10 cellular contexts compared by ENCODE assay signal in genomic region chr7:130899071-130899451, GRCh38.
A peak's percentile ranks its signal among the peaks of the same experiment; 100 is the strongest.
DNase-seq lines count a peak whose midpoint lies in the region; ATAC-seq and TF ChIP-seq lines count a peak whose summit lies in the region.
"Had no signal": no experiment of that assay in that cellular context is flagged by ENCODE, and none has a peak within 500 bp of the region (broad histone marks: within the 10 kb centered on the region; RNA-seq: fewer than 3 reads in every experiment).

No MANE protein-coding gene starts in this region.

- no peaks in the 10 kb centered on the region for H3K27me3 ChIP-seq in esophagus (ENCODE audit: control insufficient read depth in 1 of 2, insufficient read depth in 2 of 2, low read length in 2 of 2)
- H3K27me3 ChIP-seq in smooth muscle cell (ENCODE audit: low read depth) = no peaks in the 10 kb centered on the region
- H3K27me3 ChIP-seq: ovary had no signal

- H3K79me2 ChIP-seq in smooth muscle cell (ENCODE audit: low read depth) = peaks cover 67% of the 10 kb centered on the region

- CTCF ChIA-PET in RWPE1 (lab: Yijun Ruan, JAX) = no interaction called here

- DNase-seq in DMS53 (lab: John Stamatoyannopoulos, UW) = peak; percentile 44
- DNase-seq in DMS53 treated with DMSO at 0.1 percent for 48 hours (lab: John Stamatoyannopoulos, UW; ENCODE audit: unreplicated experiment) = no peak
- DNase-seq in RWPE1 (ENCODE audit: low spot score) = no peak
- DNase-seq in smooth muscle cell (lab: John Stamatoyannopoulos, UW; ENCODE audit: unreplicated experiment) = no peak
- no peak for DNase-seq in occipital lobe (lab: John Stamatoyannopoulos, UW)
- DNase-seq: ovary had no signal

- no peak overlapping the region for H3K4me2 ChIP-seq in smooth muscle cell

- no peak overlapping the region for H3K9ac ChIP-seq in smooth muscle cell (ENCODE audit: low read depth)

- TF ChIP-seq CTCF in RWPE1 (conservative IDR thresholded peaks at IDR 0.05; ENCODE audit: low read depth) (no peak), smooth muscle cell (IDR thresholded peaks at IDR 0.05; ENCODE audit: borderline replicate concordance, insufficient read depth, poor library complexity, severe bottlenecking) (no peak)

- H3F3A ChIP-seq in smooth muscle cell (ENCODE audit: low read depth) = peaks cover 25% of the 10 kb centered on the region

- H3K9me3 ChIP-seq in esophagus (ENCODE audit: control insufficient read depth in 2 of 2, insufficient read depth in 1 of 2, low read depth in 1 of 2, low read length in 1 of 2) = no peaks in the 10 kb centered on the region
- no peaks in the 10 kb centered on the region for H3K9me3 ChIP-seq in smooth muscle cell (replicated peaks; ENCODE audit: low read depth)
- H3K9me3 ChIP-seq: ovary had no signal

- ATAC-seq in HG02938 (IDR thresholded peaks at IDR 0.05; ENCODE audit: unreplicated experiment) = no peak
- ATAC-seq in GM21526 (IDR thresholded peaks at IDR 0.05; ENCODE audit: low FRiP score, unreplicated experiment) = no peak

- H3K27ac ChIP-seq in RWPE1 (peak overlapping the region; percentile 87), esophagus (ENCODE audit: low read depth in 2 of 2, low read length in 1 of 2) (peak overlapping the region; percentile 63 to 85), smooth muscle cell (ENCODE audit: low read depth) (peak overlapping the region; percentile 34)
- H3K27ac ChIP-seq: 22Rv1 had no signal

- WGBS in esophagus, 2 donors = 59 to 62% methylated on average over 10 of the region's 10 CpGs
- WGBS in smooth muscle cell (ENCODE audit: low lambda C conversion rate) = 92% methylated on average over 10 of the region's 10 CpGs

- peaks cover 3 to 10% of the 10 kb centered on the region in 2 donors for H3K36me3 ChIP-seq in esophagus (ENCODE audit: control insufficient read depth in 2 of 2, insufficient read depth in 2 of 2, low read length in 1 of 2)
- peaks cover 5% of the 10 kb centered on the region for H3K36me3 ChIP-seq in smooth muscle cell (ENCODE audit: low read depth)
- H3K36me3 ChIP-seq: ovary had no signal

- peaks cover 8% of the 10 kb centered on the region for H4K20me1 ChIP-seq in smooth muscle cell (ENCODE audit: low read depth)

- peaks cover 7 to 41% of the 10 kb centered on the region in 2 donors for H3K4me1 ChIP-seq in esophagus (ENCODE audit: control insufficient read depth in 2 of 2, insufficient read depth in 2 of 2, low read length in 1 of 2)
- peaks cover 22% of the 10 kb centered on the region for H3K4me1 ChIP-seq in smooth muscle cell (ENCODE audit: low read depth)

- H2AFZ ChIP-seq in smooth muscle cell (ENCODE audit: low read depth) = no peak overlapping the region

- no peak overlapping the region for H3K4me3 ChIP-seq in esophagus (ENCODE audit: low read depth in 1 of 2, low read length in 2 of 2)
- H3K4me3 ChIP-seq in smooth muscle cell = no peak overlapping the region
- H3K4me3 ChIP-seq: ovary had no signal

- POLR2A ChIA-PET in RWPE1 (lab: Yijun Ruan, JAX; ENCODE audit: low non-redundant PET) = no interaction called here

Comparison
In these comparisons a context has a peak if more than half of its experiments do, and no peak if none do; other contexts are left out.
1. H3K27ac ChIP-seq: peak in every context shown above with its lines; median percentile 87 in RWPE1; 74 in esophagus; 34 in smooth muscle cell.